8 cellular contexts compared by ENCODE assay signal in the genomic region with DNA sequence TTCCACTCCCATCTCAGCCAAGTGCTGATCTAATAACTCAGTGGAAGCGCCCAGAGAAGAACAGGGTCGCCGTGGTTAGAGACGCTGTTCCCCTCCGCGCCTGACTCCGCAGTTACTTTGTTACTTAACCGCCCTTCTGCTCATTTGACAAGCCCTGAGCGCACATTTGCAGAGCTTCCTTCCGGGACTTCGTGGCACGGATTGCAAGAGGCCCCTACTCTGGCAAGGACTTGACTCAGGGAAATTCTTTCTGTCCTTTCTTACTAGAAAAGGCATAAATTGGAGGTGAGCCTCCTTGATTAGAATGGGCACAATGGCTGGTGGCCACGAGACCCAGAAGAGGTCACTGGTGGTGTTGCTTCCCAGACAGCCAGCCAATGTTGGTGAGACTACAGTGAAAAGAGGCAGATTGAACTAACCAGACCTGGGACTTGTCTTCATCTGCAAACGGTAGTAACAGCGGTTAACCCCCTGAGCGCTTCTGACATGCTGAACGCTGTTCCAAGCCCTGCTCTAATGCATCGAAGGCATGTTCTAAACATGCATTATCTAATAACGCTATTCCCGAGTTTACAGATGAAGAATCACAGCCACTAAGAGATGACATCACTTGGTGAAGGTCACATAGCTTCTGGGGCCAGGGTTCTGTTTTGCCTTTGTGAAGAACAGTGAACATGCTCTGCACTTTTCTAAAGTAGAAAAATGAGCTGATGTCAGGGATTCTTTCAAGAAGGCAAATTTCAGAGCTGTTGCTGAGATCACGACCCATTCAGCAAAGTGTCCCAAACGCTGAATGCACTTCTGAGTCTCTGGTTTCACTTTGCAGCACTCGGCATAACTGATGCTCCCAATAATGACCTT. TPM values are rescaled to one million over a fixed set of nuclear protein-coding genes. Genes with fewer than 3 reads are reported as not detected.
DNase-seq lines count a peak whose midpoint lies in the region; ATAC-seq, FAIRE-seq and TF ChIP-seq lines count a peak whose summit lies in the region.

No MANE protein-coding gene starts in this region.

- 69 to 70% methylated on average over 23 of the region's 23 CpGs for WGBS in pancreas, 2 donors
- WGBS in mesendoderm (ENCODE audit: extremely low coverage, insufficient coverage, low lambda C conversion rate) = no CpG with 5 or more reads among the region's 23 CpGs

- H3K27ac ChIP-seq in coronary artery = peak overlapping the region; percentile 28 to 79
- peak overlapping the region in 2 of 4 donors; percentile 41 for H3K27ac ChIP-seq in pancreas
- H3K27ac ChIP-seq in upper lobe of right lung = peak overlapping the region; percentile 72
- H3K27ac ChIP-seq in WERI-Rb-1 = no peak overlapping the region
- H3K27ac ChIP-seq in mesendoderm (ENCODE audit: low read depth, low read length) = no peak overlapping the region

- peak; percentile 61 to 68 for ATAC-seq in activated CD4-positive, CD25-positive, alpha-beta regulatory T cell treated with anti-CD3 and anti-CD28 coated beads, Interleukin-2, amount 50 U/mL, for 24 hours
- ATAC-seq in pancreas (peak in 3 of 4 donors; percentile 42 to 77 (median 69)), upper lobe of right lung (peak; percentile 86), GM19452 (IDR thresholded peaks at IDR 0.05; ENCODE audit: unreplicated experiment) (no peak)

- H3K79me2 ChIP-seq in mesendoderm (ENCODE audit: control insufficient read depth, insufficient read depth, low read length) = no peaks in the 10 kb centered on the region

- H3K27me3 ChIP-seq in pancreas (no peaks in the 10 kb centered on the region), upper lobe of right lung (no peaks in the 10 kb centered on the region), WERI-Rb-1 (ENCODE audit: insufficient read depth, low read depth, severe bottlenecking) (no peaks in the 10 kb centered on the region), mesendoderm (ENCODE audit: insufficient read depth, low read length, poor library complexity) (no peaks in the 10 kb centered on the region)

- H3K4ac ChIP-seq in mesendoderm (ENCODE audit: low read depth, low read length) = no peak overlapping the region

- no peak for TF ChIP-seq CTCF in coronary artery (IDR thresholded peaks at IDR 0.05)
- no peak for TF ChIP-seq CTCF in pancreas (IDR thresholded peaks at IDR 0.05)
- TF ChIP-seq CTCF in upper lobe of right lung (IDR thresholded peaks at IDR 0.05) = no peak
- TF ChIP-seq CTCF in WERI-Rb-1 (IDR thresholded peaks at IDR 0.05; ENCODE audit: low read depth, low read length) = no peak

- no peak overlapping the region for H2AK5ac ChIP-seq in mesendoderm (ENCODE audit: low read length)

- H3K4me3 ChIP-seq in coronary artery (peak overlapping the region; percentile 28), pancreas (no peak overlapping the region), upper lobe of right lung (peak overlapping the region; percentile 11), WERI-Rb-1 (ENCODE audit: low read depth, low read length) (no peak overlapping the region), mesendoderm (ENCODE audit: low read length) (no peak overlapping the region)

- no peak overlapping the region for H4K5ac ChIP-seq in mesendoderm (ENCODE audit: low read length)

- H3K4me1 ChIP-seq in pancreas = no peaks in the 10 kb centered on the region
- peaks cover 6% of the 10 kb centered on the region for H3K4me1 ChIP-seq in upper lobe of right lung
- no peaks in the 10 kb centered on the region for H3K4me1 ChIP-seq in mesendoderm (ENCODE audit: control insufficient read depth, low read depth, low read length)

- no peaks in the 10 kb centered on the region for H3K36me3 ChIP-seq in pancreas
- no peaks in the 10 kb centered on the region for H3K36me3 ChIP-seq in upper lobe of right lung
- no peaks in the 10 kb centered on the region for H3K36me3 ChIP-seq in WERI-Rb-1
- no peaks in the 10 kb centered on the region for H3K36me3 ChIP-seq in mesendoderm (ENCODE audit: control insufficient read depth, insufficient read depth, low read length)

- H3K56ac ChIP-seq in mesendoderm (ENCODE audit: low read length) = no peak overlapping the region

- no peak overlapping the region for H3K9ac ChIP-seq in mesendoderm (ENCODE audit: low read length)

- H3K9me3 ChIP-seq in pancreas = no peaks in the 10 kb centered on the region
- no peaks in the 10 kb centered on the region for H3K9me3 ChIP-seq in upper lobe of right lung
- H3K9me3 ChIP-seq in WERI-Rb-1 (ENCODE audit: severe bottlenecking) = no peaks in the 10 kb centered on the region

- FAIRE-seq in GM18507 (lab: Jason Lieb, UNC) (peak; percentile 81), pancreas (lab: Jason Lieb, UNC) (no peak)

- DNase-seq in GM18507 (ENCODE audit: extremely low spot score, insufficient read length, low read depth) (no peak), coronary artery (ENCODE audit: low spot score) (no peak), pancreas (no peak), upper lobe of right lung (peak; percentile 69), WERI-Rb-1 (no peak), mesendoderm (no peak)

- H3K79me1 ChIP-seq in mesendoderm (ENCODE audit: low read length) = no peaks in the 10 kb centered on the region

- H4K8ac ChIP-seq in mesendoderm (ENCODE audit: low read depth, low read length) = no peak overlapping the region

- no peak overlapping the region for H2BK5ac ChIP-seq in mesendoderm (ENCODE audit: low read length)

- H2BK120ac ChIP-seq in mesendoderm (ENCODE audit: low read depth, low read length) = no peak overlapping the region

- no peak overlapping the region for H3K4me2 ChIP-seq in mesendoderm (ENCODE audit: low read length)

- no peak overlapping the region for H3K23ac ChIP-seq in mesendoderm (ENCODE audit: low read length)

- H3K18ac ChIP-seq in mesendoderm (ENCODE audit: low read length) = no peak overlapping the region

- H2BK15ac ChIP-seq in mesendoderm (replicated peaks; ENCODE audit: low read depth) = no peak overlapping the region

- intact Hi-C loops in pancreas (cut with DNase I) (no loop called here), upper lobe of right lung (cut with DNase I) (no loop called here)

RNA-seq across cellular contexts. Expression of gene FOS, which starts 55.8 kb away (rescaled TPM):
- total RNA-seq in pancreas = 100 to 1,000 TPM in 2 of 6 donors, 10 to 100 TPM in 4; 56.4 to 209 (median 81.4) TPM
- 100 to 1,000 TPM; 103 to 303 TPM for polyA plus RNA-seq in pancreas
- 204 TPM for total RNA-seq in upper lobe of right lung
- 30.2 TPM for polyA plus RNA-seq in mesendoderm (2013, experiment 1 of 2)
- polyA plus RNA-seq in mesendoderm (2013, experiment 2 of 2) = 33.0 TPM

Comparison
In these comparisons a context has a peak if more than half of its experiments do, and no peak if none do; other contexts are left out.
1. H3K27ac ChIP-seq: peak in coronary artery (2 of 2) and upper lobe of right lung (single experiment); none in WERI-Rb-1 (single experiment) and mesendoderm (single experiment).
2. H3K4me3 ChIP-seq: peak in coronary artery (single experiment) and upper lobe of right lung (single experiment); none in pancreas (0 of 4), WERI-Rb-1 (single experiment) and mesendoderm (single experiment).